In the genomic region with DNA sequence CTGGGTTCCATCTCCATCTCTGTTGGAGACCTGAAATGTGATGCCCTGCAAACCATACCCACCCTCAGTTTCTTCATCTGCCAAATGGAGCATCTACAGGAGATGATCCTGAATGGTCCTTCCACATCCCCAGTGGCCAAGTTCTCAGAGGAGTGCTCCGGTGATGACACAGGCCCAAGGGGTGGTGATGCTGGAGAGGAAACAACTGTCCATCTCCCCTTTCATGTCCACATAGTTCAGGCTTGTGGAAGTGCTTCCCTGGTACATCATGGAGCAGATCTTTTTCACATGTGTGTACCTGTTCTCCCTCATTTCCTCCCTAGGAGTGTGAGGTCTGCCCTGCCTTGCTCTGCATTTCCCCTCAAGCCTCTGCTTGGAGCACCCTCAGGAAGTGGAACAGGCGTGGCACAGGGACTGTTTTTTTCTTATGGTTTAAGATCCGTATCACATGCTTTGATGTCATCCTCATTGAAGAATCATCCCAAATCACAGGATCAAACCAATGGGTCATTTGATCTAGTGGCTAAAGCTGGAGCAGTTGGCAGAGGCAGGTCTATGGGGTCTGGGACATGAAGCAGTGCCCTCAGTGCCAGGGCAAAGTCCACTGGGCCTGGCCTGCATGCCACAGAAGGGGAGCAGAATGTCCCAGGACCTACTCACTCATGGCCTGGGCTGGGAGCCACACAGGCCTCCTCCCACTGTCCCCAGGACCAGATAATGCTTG, we compare ENCODE assay signal across 1 cellular context.
TF ChIP-seq lines count a peak whose summit lies in the region.

No MANE protein-coding gene starts in this region.

TF ChIP-seq in K562, 482 proteins besides CTCF, POLR2A, EP300 and RAD21 (continued from another document):
- TF ChIP-seq, protein P1, sequence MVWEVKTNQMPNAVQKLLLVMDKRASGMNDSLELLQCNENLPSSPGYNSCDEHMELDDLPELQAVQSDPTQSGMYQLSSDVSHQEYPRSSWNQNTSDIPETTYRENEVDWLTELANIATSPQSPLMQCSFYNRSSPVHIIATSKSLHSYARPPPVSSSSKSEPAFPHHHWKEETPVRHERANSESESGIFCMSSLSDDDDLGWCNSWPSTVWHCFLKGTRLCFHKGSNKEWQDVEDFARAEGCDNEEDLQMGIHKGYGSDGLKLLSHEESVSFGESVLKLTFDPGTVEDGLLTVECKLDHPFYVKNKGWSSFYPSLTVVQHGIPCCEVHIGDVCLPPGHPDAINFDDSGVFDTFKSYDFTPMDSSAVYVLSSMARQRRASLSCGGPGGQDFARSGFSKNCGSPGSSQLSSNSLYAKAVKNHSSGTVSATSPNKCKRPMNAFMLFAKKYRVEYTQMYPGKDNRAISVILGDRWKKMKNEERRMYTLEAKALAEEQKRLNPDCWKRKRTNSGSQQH (CRISPR knock-in tag; IDR thresholded peaks at IDR 0.05): no peak
- TF ChIP-seq ZNF699 (CRISPR knock-in tag; IDR thresholded peaks at IDR 0.05; ENCODE audit: insufficient replicate concordance): no peak
- TF ChIP-seq ZBTB9 (CRISPR knock-in tag; IDR thresholded peaks at IDR 0.05): 0 out of 2 replicates have a peak, but pooled peaks have one; percentile 54
- no peak for TF ChIP-seq ASH1L (IDR thresholded peaks at IDR 0.05; ENCODE audit: borderline replicate concordance, low read depth, partially characterized antibody)
- TF ChIP-seq FUS (optimal IDR thresholded peaks at IDR 0.05; ENCODE audit: low read depth, low read length): no peak
- TF ChIP-seq L3MBTL2 (IDR thresholded peaks at IDR 0.05): no peak
- TF ChIP-seq CEBPG (CRISPR knock-in tag; IDR thresholded peaks at IDR 0.05): no peak
- no peak for TF ChIP-seq CEBPG (tag; conservative IDR thresholded peaks at IDR 0.05 in 1 of 2, IDR thresholded peaks at IDR 0.05 in 1 of 2)
- TF ChIP-seq SRSF3 (IDR thresholded peaks at IDR 0.05; ENCODE audit: insufficient read depth, low read length): no peak
- TF ChIP-seq ZNF436 (CRISPR knock-in tag; IDR thresholded peaks at IDR 0.05): no peak
- no peak for TF ChIP-seq HCFC1 (IDR thresholded peaks at IDR 0.05; ENCODE audit: low read depth, low read length)
- no peak for TF ChIP-seq CREB3 (tag; conservative IDR thresholded peaks at IDR 0.05; ENCODE audit: low read depth)
- no peak for TF ChIP-seq ZBTB34 (CRISPR knock-in tag; IDR thresholded peaks at IDR 0.05)
